8 cellular contexts compared by ENCODE assay signal in genomic region chr1:185595835-185596667, GRCh38.
A peak's percentile ranks its signal among the peaks of the same experiment; 100 is the strongest.
DNase-seq lines count a peak whose midpoint lies in the region; ATAC-seq, FAIRE-seq and TF ChIP-seq lines count a peak whose summit lies in the region.

No MANE protein-coding gene starts in this region.

- ATAC-seq in HG02678 (IDR thresholded peaks at IDR 0.05; ENCODE audit: unreplicated experiment) = peak; percentile 77
- peak; percentile 80 for ATAC-seq in naive thymus-derived CD4-positive, alpha-beta T cell

- no peak for FAIRE-seq in urothelium cell line (lab: Jason Lieb, UNC)

- CTCF ChIA-PET in naive thymus-derived CD4-positive, alpha-beta T cell (lab: Charles Lee) = interaction anchor here (0.6 to 3.4 kb wide), 22 partner anchors 11 to 357 kb away, joined by 3 to 22 read pairs (median 4); partner anchors contain the start of gene IVNS1ABP

- TF ChIP-seq CTCF in 22Rv1 (IDR thresholded peaks at IDR 0.05) (peak; percentile 98), GM12873 (IDR thresholded peaks at IDR 0.05; ENCODE audit: insufficient read depth, low read depth, low read length, missing control alignments) (peak; percentile 89)

- POLR2A ChIA-PET in naive thymus-derived CD4-positive, alpha-beta T cell (lab: Charles Lee) = interaction anchor here (0.5 to 2.8 kb wide), 5 partner anchors 12 to 357 kb away, joined by 3 to 9 read pairs (median 8); no protein-coding TSS in a partner anchor

- no peaks in the 10 kb centered on the region for H3K36me3 ChIP-seq in naive thymus-derived CD4-positive, alpha-beta T cell (ENCODE audit: control insufficient read depth in 2 of 3, insufficient read depth in 3 of 3, low read length in 3 of 3)

- peaks cover 13 to 36% (median 32%) of the 10 kb centered on the region in 7 donors for H3K4me1 Mint-ChIP-seq in naive thymus-derived CD4-positive, alpha-beta T cell

- H3K9me3 ChIP-seq in naive thymus-derived CD4-positive, alpha-beta T cell (ENCODE audit: control insufficient read depth in 2 of 3, low read length in 3 of 3) = no peaks in the 10 kb centered on the region

- H3K36me3 Mint-ChIP-seq in naive thymus-derived CD4-positive, alpha-beta T cell = peaks cover 0 to 12% (median 0%) of the 10 kb centered on the region in 5 donors

- H3K27me3 Mint-ChIP-seq in naive thymus-derived CD4-positive, alpha-beta T cell = no peaks in the 10 kb centered on the region

- DNase-seq in NCI-H1930 (lab: John Stamatoyannopoulos, UW) (peak; percentile 1 to 25), dermis blood vessel endothelial cell (peak; percentile 73), urothelium cell line (ENCODE audit: low spot score) (peak; percentile 56)
- peak; percentile 36 for DNase-seq in activated CD4-positive, CD25-positive, alpha-beta regulatory T cell treated with anti-CD3 and anti-CD28 coated beads, Interleukin-2, amount 50 U/mL, for 72 hours
- DNase-seq in naive thymus-derived CD4-positive, alpha-beta T cell = peak; percentile 16 to 61 (median 45)

- H3K4me3 Mint-ChIP-seq in naive thymus-derived CD4-positive, alpha-beta T cell = no peak overlapping the region

- H3K27me3 ChIP-seq in naive thymus-derived CD4-positive, alpha-beta T cell (ENCODE audit: control insufficient read depth in 2 of 2, insufficient read depth in 2 of 2, low read length in 2 of 2) = no peaks in the 10 kb centered on the region

- H3K27ac ChIP-seq in 22Rv1 = no peak overlapping the region
- no peak overlapping the region for H3K27ac ChIP-seq in naive thymus-derived CD4-positive, alpha-beta T cell (ENCODE audit: low read depth, low read length)

- peaks cover 0 to 5% of the 10 kb centered on the region in 2 donors for H3K4me1 ChIP-seq in naive thymus-derived CD4-positive, alpha-beta T cell (ENCODE audit: control insufficient read depth in 2 of 2, insufficient read depth in 2 of 2, low read length in 2 of 2)

- H3K9me3 Mint-ChIP-seq in naive thymus-derived CD4-positive, alpha-beta T cell = peaks cover 0 to 5% (median 0%) of the 10 kb centered on the region in 11 donors

- intact Hi-C loops in naive thymus-derived CD4-positive, alpha-beta T cell (cut with micrococcal nuclease) = loop anchor here (1.0 to 10.0 kb wide), 7 partner anchors 29 to 357 kb away; partner anchors contain the start of gene IVNS1ABP (in 1 of the 2)

- peak overlapping the region in 5 of 9 donors; percentile 17 to 72 (median 51) for H3K27ac Mint-ChIP-seq in naive thymus-derived CD4-positive, alpha-beta T cell

- no peak overlapping the region for H3K4me3 ChIP-seq in naive thymus-derived CD4-positive, alpha-beta T cell (ENCODE audit: low read length)

Comparison
In these comparisons a context has a peak if more than half of its experiments do, and no peak if none do; other contexts are left out.
1. DNase-seq: peak in every context shown above with its lines; median percentile 73 in dermis blood vessel endothelial cell; 56 in urothelium cell line; 45 in naive thymus-derived CD4-positive, alpha-beta T cell; 36 in activated CD4-positive, CD25-positive, alpha-beta regulatory T cell treated with anti-CD3 and anti-CD28 coated beads, Interleukin-2, amount 50 U/mL, for 72 hours; 13 in NCI-H1930.